ENCODE assay signal across 8 cellular contexts in genomic region chr3:15647629-15648167, GRCh38. TPM values are rescaled to one million over a fixed set of nuclear protein-coding genes. Genes with fewer than 3 reads are reported as not detected.
DNase-seq lines count a peak whose midpoint lies in the region; ATAC-seq and TF ChIP-seq lines count a peak whose summit lies in the region.

No MANE protein-coding gene starts in this region.

- CTCF ChIA-PET in CD8-positive, alpha-beta T cell (lab: Charles Lee) = interaction anchor here (1.4 kb wide), 1 partner anchor 19 kb away, joined by 3 read pairs; no protein-coding TSS in a partner anchor

- peaks cover 10% of the 10 kb centered on the region for H3K27me3 Mint-ChIP-seq in CD8-positive, alpha-beta T cell (ENCODE audit: low read depth)
- H3K27me3 Mint-ChIP-seq in IgD-negative memory B cell = no peaks in the 10 kb centered on the region
- H3K27me3 Mint-ChIP-seq in activated CD4-positive, alpha-beta T cell treated with anti-CD3 and anti-CD28 coated beads, Interleukin-2, amount 10 ng/mL, durations not matched to agents 24 days and 14 days = peaks cover 21% of the 10 kb centered on the region

- peaks cover 6% of the 10 kb centered on the region for H3K36me3 Mint-ChIP-seq in CD8-positive, alpha-beta T cell
- peaks cover 6% of the 10 kb centered on the region for H3K36me3 Mint-ChIP-seq in IgD-negative memory B cell
- peaks cover 9% of the 10 kb centered on the region for H3K36me3 Mint-ChIP-seq in activated CD4-positive, alpha-beta T cell treated with anti-CD3 and anti-CD28 coated beads, Interleukin-2, amount 10 ng/mL, durations not matched to agents 24 days and 14 days (ENCODE audit: low read depth)

- peak overlapping the region; percentile 7 for H3K4me3 ChIP-seq in CD8-positive, alpha-beta T cell (ENCODE audit: low read depth, low read length)
- H3K4me3 ChIP-seq in dorsolateral prefrontal cortex = no peak overlapping the region

- POLR2A ChIA-PET in CD8-positive, alpha-beta T cell (lab: Charles Lee) = interaction anchor here (1.4 kb wide), 1 partner anchor 46 kb away, joined by 3 read pairs; the partner anchor contains the start of genes BTD and HACL1

- H3K36me3 ChIP-seq in CD8-positive, alpha-beta T cell (ENCODE audit: insufficient read depth, low read length) = no peaks in the 10 kb centered on the region

- in situ Hi-C loops in G401 (cut with HindIII; ENCODE audit: low sequenced_read_pairs) = no loop called here

- ATAC-seq in CD8-positive, alpha-beta T cell = peak; percentile 84
- ATAC-seq in GM21423 (IDR thresholded peaks at IDR 0.05; ENCODE audit: unreplicated experiment) = peak; percentile 94

- intact Hi-C loops in CD8-positive, alpha-beta T cell (cut with DNase I, micrococcal nuclease) = loop anchor here in 1 of 2 experiments (5.0 kb wide), 1 partner anchor 1515 kb away; no protein-coding TSS in a partner anchor
- intact Hi-C loops in activated CD4-positive, alpha-beta T cell treated with anti-CD3 and anti-CD28 coated beads, Interleukin-2, amount 10 ng/mL, durations not matched to agents 24 days and 14 days (cut with micrococcal nuclease) = loop anchor here (1.0 to 5.0 kb wide), 5 partner anchors 11 to 151 kb away; no protein-coding TSS in a partner anchor
- intact Hi-C loops in dorsolateral prefrontal cortex (cut with DNase I) = no loop called here

- no peak for TF ChIP-seq CTCF in CD8-positive, alpha-beta T cell (IDR thresholded peaks at IDR 0.05)
- TF ChIP-seq CTCF in dorsolateral prefrontal cortex (IDR thresholded peaks at IDR 0.05 in 54 of 56, conservative IDR thresholded peaks at IDR 0.05 in 2 of 56; ENCODE audit: low read depth in 1 of 56, partially characterized antibody in 56 of 56) = no peak

- H3K27ac ChIP-seq in CD8-positive, alpha-beta T cell (ENCODE audit: low read depth, low read length) = no peak overlapping the region
- peak overlapping the region in 58 of 59 donors; percentile 30 to 93 (median 80) for H3K27ac ChIP-seq in dorsolateral prefrontal cortex

- H3K9me3 Mint-ChIP-seq in CD8-positive, alpha-beta T cell = no peaks in the 10 kb centered on the region
- H3K9me3 Mint-ChIP-seq in IgD-negative memory B cell = no peaks in the 10 kb centered on the region
- H3K9me3 Mint-ChIP-seq in activated CD4-positive, alpha-beta T cell treated with anti-CD3 and anti-CD28 coated beads, Interleukin-2, amount 10 ng/mL, durations not matched to agents 24 days and 14 days = peaks cover 6% of the 10 kb centered on the region

- peak overlapping the region; percentile 74 for H3K4me3 Mint-ChIP-seq in CD8-positive, alpha-beta T cell
- H3K4me3 Mint-ChIP-seq in IgD-negative memory B cell = peak overlapping the region in 3 of 4 donors; percentile 49 to 83 (median 81)
- peak overlapping the region; percentile 69 for H3K4me3 Mint-ChIP-seq in activated CD4-positive, alpha-beta T cell treated with anti-CD3 and anti-CD28 coated beads, Interleukin-2, amount 10 ng/mL, durations not matched to agents 24 days and 14 days

- H3K9me3 ChIP-seq in CD8-positive, alpha-beta T cell (ENCODE audit: low read length) = no peaks in the 10 kb centered on the region

- H3K4me1 Mint-ChIP-seq in CD8-positive, alpha-beta T cell (ENCODE audit: low read depth) = peaks cover 51% of the 10 kb centered on the region
- H3K4me1 Mint-ChIP-seq in IgD-negative memory B cell = peaks cover 28 to 34% (median 29%) of the 10 kb centered on the region in 3 donors
- H3K4me1 Mint-ChIP-seq in activated CD4-positive, alpha-beta T cell treated with anti-CD3 and anti-CD28 coated beads, Interleukin-2, amount 10 ng/mL, durations not matched to agents 24 days and 14 days = peaks cover 38% of the 10 kb centered on the region

- no peaks in the 10 kb centered on the region for H3K27me3 ChIP-seq in CD8-positive, alpha-beta T cell (ENCODE audit: insufficient read depth, low read length)
- no peaks in the 10 kb centered on the region for H3K27me3 ChIP-seq in dorsolateral prefrontal cortex

- H3K4me1 ChIP-seq in CD8-positive, alpha-beta T cell (ENCODE audit: insufficient read depth, low read length) = peaks cover 43% of the 10 kb centered on the region

- H3K27ac Mint-ChIP-seq in CD8-positive, alpha-beta T cell = peak overlapping the region; percentile 62
- H3K27ac Mint-ChIP-seq in IgD-negative memory B cell = peak overlapping the region in 2 of 3 donors; percentile 5 to 62
- peak overlapping the region; percentile 38 for H3K27ac Mint-ChIP-seq in activated CD4-positive, alpha-beta T cell treated with anti-CD3 and anti-CD28 coated beads, Interleukin-2, amount 10 ng/mL, durations not matched to agents 24 days and 14 days

- DNase-seq in CD8-positive, alpha-beta T cell = peak; percentile 6 to 68 (median 46)
- peak; percentile 92 for DNase-seq in activated CD4-positive, alpha-beta T cell treated with anti-CD3 and anti-CD28 coated beads, Interleukin-2, amount 10 ng/mL, durations not matched to agents 24 days and 14 days
- DNase-seq in dorsolateral prefrontal cortex (peak in 1 of 10 donors; percentile 57), pulmonary artery endothelial cell (ENCODE audit: low read depth, low spot score) (peak; percentile 97), NCI-H2107 (lab: John Stamatoyannopoulos, UW) (no peak), G401 (ENCODE audit: low spot score) (no peak)

RNA-seq across cellular contexts. Expression of gene BTD, which starts 46.2 kb away (rescaled TPM):
- total RNA-seq in CD8-positive, alpha-beta T cell = 10 to 100 TPM in 1 of 2 experiments, 1 to 10 TPM in 1; 9.1 to 11.3 TPM
- 13.0 TPM for polyA plus RNA-seq in IgD-negative memory B cell
- 2.0 and 2.1 TPM in 2 replicates for total RNA-seq in activated CD4-positive, alpha-beta T cell treated with anti-CD3 and anti-CD28 coated beads, Interleukin-2, amount 10 ng/mL, durations not matched to agents 24 days and 14 days
- 10 to 100 TPM; 15.3 to 39.3 (median 24.9) TPM for total RNA-seq in dorsolateral prefrontal cortex
- total RNA-seq in pulmonary artery endothelial cell = 27.8 and 32.6 TPM in 2 replicates
- 3.3 and 10.4 TPM in 2 replicates for total RNA-seq in G401 (2014; rRNA removed; shearing (Covaris generic))

RNA-seq across cellular contexts. Expression of gene HACL1, which starts 46.3 kb away (rescaled TPM):
- total RNA-seq in CD8-positive, alpha-beta T cell = 10 to 100 TPM; 30.1 to 33.4 TPM
- polyA plus RNA-seq in IgD-negative memory B cell = 32.0 TPM
- total RNA-seq in activated CD4-positive, alpha-beta T cell treated with anti-CD3 and anti-CD28 coated beads, Interleukin-2, amount 10 ng/mL, durations not matched to agents 24 days and 14 days = 19.3 and 21.4 TPM in 2 replicates
- total RNA-seq in dorsolateral prefrontal cortex = 10 to 100 TPM; 24.5 to 48.9 (median 35.2) TPM
- 30.6 and 45.5 TPM in 2 replicates for total RNA-seq in pulmonary artery endothelial cell
- total RNA-seq in G401 (2014; rRNA removed; shearing (Covaris generic)) = 15.0 and 17.4 TPM in 2 replicates

Comparison
In these comparisons a context has a peak if more than half of its experiments do, and no peak if none do; other contexts are left out.
1. DNase-seq: peak in CD8-positive, alpha-beta T cell (7 of 7), activated CD4-positive, alpha-beta T cell treated with anti-CD3 and anti-CD28 coated beads, Interleukin-2, amount 10 ng/mL, durations not matched to agents 24 days and 14 days (single experiment) and pulmonary artery endothelial cell (single experiment); none in NCI-H2107 (single experiment) and G401 (single experiment).
2. Peak in every context shown above with its lines, with median percentiles within 50 percentile points of each other: H3K27ac Mint-ChIP-seq and H3K4me3 Mint-ChIP-seq.